ENCODE assay signal across 11 cellular contexts in genomic region chr10:86972613-86973380, GRCh38. TPM values are rescaled to one million over a fixed set of nuclear protein-coding genes. Genes with fewer than 3 reads are reported as not detected.
DNase-seq lines count a peak whose midpoint lies in the region; ATAC-seq and TF ChIP-seq lines count a peak whose summit lies in the region.
"Had no signal": no experiment of that assay in that cellular context is flagged by ENCODE, and none has a peak within 500 bp of the region (broad histone marks: within the 10 kb centered on the region; RNA-seq: fewer than 3 reads in every experiment).

No MANE protein-coding gene starts in this region.

- H3K4me3 Mint-ChIP-seq in activated T-cell treated with anti-CD3 and anti-CD28 coated beads, Interleukin-2, amount 50 U/mL, for 24 hours = no peak overlapping the region
- no peak overlapping the region for H3K4me3 Mint-ChIP-seq in MCF 10A (ENCODE audit: unreplicated experiment)
- H3K4me3 Mint-ChIP-seq in naive thymus-derived CD4-positive, alpha-beta T cell = peak overlapping the region in 9 of 10 donors; percentile 12 to 83 (median 47)

- H3K27ac ChIP-seq in naive thymus-derived CD4-positive, alpha-beta T cell (ENCODE audit: low read depth, low read length) = no peak overlapping the region
- H3K27ac ChIP-seq in tibial nerve (peak overlapping the region; percentile 94 to 100 (median 97)), brain microvascular endothelial cell (no peak overlapping the region)

- peaks cover 26% of the 10 kb centered on the region for H3K4me1 Mint-ChIP-seq in activated T-cell treated with anti-CD3 and anti-CD28 coated beads, Interleukin-2, amount 50 U/mL, for 24 hours (ENCODE audit: low read depth)
- peaks cover 43% of the 10 kb centered on the region for H3K4me1 Mint-ChIP-seq in MCF 10A (ENCODE audit: insufficient read depth, unreplicated experiment)
- peaks cover 14 to 36% (median 32%) of the 10 kb centered on the region in 7 donors for H3K4me1 Mint-ChIP-seq in naive thymus-derived CD4-positive, alpha-beta T cell

- POLR2A ChIA-PET in MCF 10A (lab: Yijun Ruan, JAX) = no interaction called here
- POLR2A ChIA-PET in naive thymus-derived CD4-positive, alpha-beta T cell (lab: Charles Lee) = no interaction called here

- in situ Hi-C loops in brain microvascular endothelial cell (cut with HindIII; ENCODE audit: low pct_ligation_motif_present, low sequenced_read_pairs) = no loop called here

- no peaks in the 10 kb centered on the region for H3K36me3 ChIP-seq in naive thymus-derived CD4-positive, alpha-beta T cell (ENCODE audit: control insufficient read depth in 2 of 3, insufficient read depth in 3 of 3, low read length in 3 of 3)
- H3K36me3 ChIP-seq in tibial nerve (no peaks in the 10 kb centered on the region), brain microvascular endothelial cell (replicated peaks) (no peaks in the 10 kb centered on the region)

- WGBS in tibial nerve, 2 donors = 89 to 93% methylated on average over 10 to 11 of the region's 11 CpGs

- no peak for TF ChIP-seq EP300 in tibial nerve (IDR thresholded peaks at IDR 0.05)

- no peak for TF ChIP-seq POLR2A in tibial nerve (IDR thresholded peaks at IDR 0.05)

- BruUV-seq in MCF 10A (replicated peaks; lab: Mats Ljungman, UMichigan) = no TSS peak

- intact Hi-C loops in MCF 10A (cut with micrococcal nuclease) = no loop called here
- intact Hi-C loops in naive thymus-derived CD4-positive, alpha-beta T cell (cut with micrococcal nuclease) = loop anchor here in 1 of 2 donors (5.0 to 10.0 kb wide), 2 partner anchors 215 to 372 kb away; partner anchors contain the start of gene BMPR1A

- H3K4me1 ChIP-seq in naive thymus-derived CD4-positive, alpha-beta T cell (ENCODE audit: control insufficient read depth in 2 of 2, insufficient read depth in 2 of 2, low read length in 2 of 2) = peaks cover 12 to 22% of the 10 kb centered on the region in 2 donors
- H3K4me1 ChIP-seq in tibial nerve = peaks cover 0 to 48% (median 24%) of the 10 kb centered on the region in 4 donors

- H3K9me3 Mint-ChIP-seq in activated T-cell treated with anti-CD3 and anti-CD28 coated beads, Interleukin-2, amount 50 U/mL, for 24 hours = no peaks in the 10 kb centered on the region
- no peaks in the 10 kb centered on the region for H3K9me3 Mint-ChIP-seq in MCF 10A (ENCODE audit: unreplicated experiment)
- no peaks in the 10 kb centered on the region for H3K9me3 Mint-ChIP-seq in naive thymus-derived CD4-positive, alpha-beta T cell

- no peak for DNase-seq in activated T-cell treated with anti-CD3 and anti-CD28 coated beads, Interleukin-2, amount 50 U/mL, for 24 hours
- no peak for DNase-seq in activated T-cell treated with anti-CD3 and anti-CD28 coated beads, Interleukin-2, amount 50 U/mL, for 48 hours
- no peak for DNase-seq in MCF 10A (ENCODE audit: unreplicated experiment)
- DNase-seq in naive thymus-derived CD4-positive, alpha-beta T cell = no peak
- no peak for DNase-seq in tibial nerve (ENCODE audit: low spot score in 2 of 2)
- no peak for DNase-seq in brain microvascular endothelial cell
- no peak for DNase-seq in cerebellar nuclear complex (lab: John Stamatoyannopoulos, UW)
- DNase-seq: amygdala; stimulated activated CD4-positive, alpha-beta T cell treated with anti-CD3 and anti-CD28 coated beads, Interleukin-2, amount 100 ng/mL, for 24 hours had no signal

- H3K27me3 ChIP-seq in naive thymus-derived CD4-positive, alpha-beta T cell (ENCODE audit: control insufficient read depth in 2 of 2, insufficient read depth in 2 of 2, low read length in 2 of 2) = no peaks in the 10 kb centered on the region
- H3K27me3 ChIP-seq in tibial nerve = no peaks in the 10 kb centered on the region
- H3K27me3 ChIP-seq in brain microvascular endothelial cell (replicated peaks) = no peaks in the 10 kb centered on the region

- peak overlapping the region; percentile 4 for H3K27ac Mint-ChIP-seq in activated T-cell treated with anti-CD3 and anti-CD28 coated beads, Interleukin-2, amount 50 U/mL, for 24 hours
- H3K27ac Mint-ChIP-seq in MCF 10A (ENCODE audit: low read depth, unreplicated experiment) = peak overlapping the region; percentile 97
- H3K27ac Mint-ChIP-seq in naive thymus-derived CD4-positive, alpha-beta T cell = peak overlapping the region; percentile 4 to 94 (median 84)

- H3K4me3 ChIP-seq in naive thymus-derived CD4-positive, alpha-beta T cell (ENCODE audit: low read length) = no peak overlapping the region
- H3K4me3 ChIP-seq in tibial nerve (no peak overlapping the region), brain microvascular endothelial cell (ENCODE audit: low read depth, low read length) (no peak overlapping the region)

- CTCF ChIA-PET in MCF 10A (lab: Yijun Ruan, JAX) = no interaction called here
- CTCF ChIA-PET in naive thymus-derived CD4-positive, alpha-beta T cell (lab: Charles Lee) = no interaction called here

- TF ChIP-seq CTCF in MCF 10A (IDR thresholded peaks at IDR 0.05; ENCODE audit: unreplicated experiment) (no peak), tibial nerve (IDR thresholded peaks at IDR 0.05) (no peak), brain microvascular endothelial cell (IDR thresholded peaks at IDR 0.05; ENCODE audit: low read depth, low read length, missing control alignments) (no peak)

- no peaks in the 10 kb centered on the region for H3K36me3 Mint-ChIP-seq in activated T-cell treated with anti-CD3 and anti-CD28 coated beads, Interleukin-2, amount 50 U/mL, for 24 hours (ENCODE audit: low read depth)
- H3K36me3 Mint-ChIP-seq in MCF 10A (ENCODE audit: insufficient read depth, unreplicated experiment) = peaks cover 5% of the 10 kb centered on the region
- H3K36me3 Mint-ChIP-seq in naive thymus-derived CD4-positive, alpha-beta T cell = no peaks in the 10 kb centered on the region

- no peaks in the 10 kb centered on the region for H3K9me3 ChIP-seq in naive thymus-derived CD4-positive, alpha-beta T cell (ENCODE audit: control insufficient read depth in 2 of 3, low read length in 3 of 3)
- H3K9me3 ChIP-seq in tibial nerve = no peaks in the 10 kb centered on the region

- peaks cover 7% of the 10 kb centered on the region for H3K27me3 Mint-ChIP-seq in activated T-cell treated with anti-CD3 and anti-CD28 coated beads, Interleukin-2, amount 50 U/mL, for 24 hours
- H3K27me3 Mint-ChIP-seq in MCF 10A (ENCODE audit: insufficient read depth, unreplicated experiment) = no peaks in the 10 kb centered on the region
- peaks cover 0 to 49% (median 0%) of the 10 kb centered on the region in 5 donors for H3K27me3 Mint-ChIP-seq in naive thymus-derived CD4-positive, alpha-beta T cell

- ATAC-seq in naive thymus-derived CD4-positive, alpha-beta T cell = no peak
- no peak for ATAC-seq in GM21717 (IDR thresholded peaks at IDR 0.05; ENCODE audit: unreplicated experiment)

RNA-seq across cellular contexts. Expression of gene ADIRF, which starts 4.5 kb away (rescaled TPM):
- total RNA-seq in MCF 10A (2022) = 60.3 and 89.0 TPM in 2 replicates
- total RNA-seq in naive thymus-derived CD4-positive, alpha-beta T cell = under 1 TPM in 1 of 5 experiments, not detected in 4; 0.56 TPM
- polyA plus RNA-seq in naive thymus-derived CD4-positive, alpha-beta T cell = under 1 TPM in 1 of 2 donors, not detected in 1; 0.64 TPM
- 1,000 to 10,000 TPM in 2 of 4 donors, 100 to 1,000 TPM in 2; 703 to 1,895 (median 1,121) TPM for total RNA-seq in tibial nerve

RNA-seq across cellular contexts. Expression of gene SNCG, which starts 14.4 kb away (rescaled TPM):
- total RNA-seq in MCF 10A (2022) = 4.2 and 7.3 TPM in 2 replicates
- under 1 TPM in 1 of 5 experiments, not detected in 4; 0.45 TPM for total RNA-seq in naive thymus-derived CD4-positive, alpha-beta T cell
- polyA plus RNA-seq in naive thymus-derived CD4-positive, alpha-beta T cell = not detected
- total RNA-seq in tibial nerve = 100 to 1,000 TPM in 2 of 4 donors, 10 to 100 TPM in 2; 86.1 to 213 (median 119) TPM

RNA-seq across cellular contexts. Expression of gene MMRN2, which starts 15.4 kb away (rescaled TPM):
- total RNA-seq in MCF 10A (2022) = 1.4 and 1.5 TPM in 2 replicates
- total RNA-seq in naive thymus-derived CD4-positive, alpha-beta T cell = under 1 TPM in 2 of 5 experiments, not detected in 3; 0.50 to 0.86 TPM
- under 1 TPM; 0.18 to 0.34 TPM for polyA plus RNA-seq in naive thymus-derived CD4-positive, alpha-beta T cell
- total RNA-seq in tibial nerve = 10 to 100 TPM; 27.6 to 81.2 (median 61.9) TPM

RNA-seq across cellular contexts. Expression of gene FAM25A, which starts 47.3 kb away (rescaled TPM):
- not detected in 2 replicates for total RNA-seq in MCF 10A (2022)
- not detected for total RNA-seq in naive thymus-derived CD4-positive, alpha-beta T cell
- not detected for polyA plus RNA-seq in naive thymus-derived CD4-positive, alpha-beta T cell
- total RNA-seq in tibial nerve = not detected
- total RNA-seq: urinary bladder had no signal
- polyA plus RNA-seq: urinary bladder had no signal

Comparison
In these comparisons a context has a peak if more than half of its experiments do, and no peak if none do; other contexts are left out.
1. H3K27ac Mint-ChIP-seq: peak in every context shown above with its lines; median percentile 97 in MCF 10A; 84 in naive thymus-derived CD4-positive, alpha-beta T cell; 4 in activated T-cell treated with anti-CD3 and anti-CD28 coated beads, Interleukin-2, amount 50 U/mL, for 24 hours.
2. H3K4me3 Mint-ChIP-seq: peak in naive thymus-derived CD4-positive, alpha-beta T cell (9 of 10); none in activated T-cell treated with anti-CD3 and anti-CD28 coated beads, Interleukin-2, amount 50 U/mL, for 24 hours (single experiment) and MCF 10A (single experiment).
3. H3K27ac ChIP-seq: peak in tibial nerve (4 of 4); none in naive thymus-derived CD4-positive, alpha-beta T cell (single experiment) and brain microvascular endothelial cell (single experiment).
4. RNA of gene ADIRF, which starts 4.5 kb away (total RNA-seq): 703 to 1,895 TPM in tibial nerve and 60.3 to 89.0 TPM in MCF 10A; 0.56 TPM in naive thymus-derived CD4-positive, alpha-beta T cell; every median in the first group is over 10 times any median in the second.
5. RNA of gene SNCG, which starts 14.4 kb away (total RNA-seq): 86.1 to 213 TPM in tibial nerve; 4.2 to 7.3 TPM in MCF 10A and 0.45 TPM in naive thymus-derived CD4-positive, alpha-beta T cell; every median in the first group is over 10 times any median in the second.
6. RNA of gene MMRN2, which starts 15.4 kb away (total RNA-seq): 27.6 to 81.2 TPM in tibial nerve; 1.4 to 1.5 TPM in MCF 10A and 0.50 to 0.86 TPM in naive thymus-derived CD4-positive, alpha-beta T cell; every median in the first group is over 10 times any median in the second.